18 cellular contexts compared by ENCODE assay signal in the genomic region with DNA sequence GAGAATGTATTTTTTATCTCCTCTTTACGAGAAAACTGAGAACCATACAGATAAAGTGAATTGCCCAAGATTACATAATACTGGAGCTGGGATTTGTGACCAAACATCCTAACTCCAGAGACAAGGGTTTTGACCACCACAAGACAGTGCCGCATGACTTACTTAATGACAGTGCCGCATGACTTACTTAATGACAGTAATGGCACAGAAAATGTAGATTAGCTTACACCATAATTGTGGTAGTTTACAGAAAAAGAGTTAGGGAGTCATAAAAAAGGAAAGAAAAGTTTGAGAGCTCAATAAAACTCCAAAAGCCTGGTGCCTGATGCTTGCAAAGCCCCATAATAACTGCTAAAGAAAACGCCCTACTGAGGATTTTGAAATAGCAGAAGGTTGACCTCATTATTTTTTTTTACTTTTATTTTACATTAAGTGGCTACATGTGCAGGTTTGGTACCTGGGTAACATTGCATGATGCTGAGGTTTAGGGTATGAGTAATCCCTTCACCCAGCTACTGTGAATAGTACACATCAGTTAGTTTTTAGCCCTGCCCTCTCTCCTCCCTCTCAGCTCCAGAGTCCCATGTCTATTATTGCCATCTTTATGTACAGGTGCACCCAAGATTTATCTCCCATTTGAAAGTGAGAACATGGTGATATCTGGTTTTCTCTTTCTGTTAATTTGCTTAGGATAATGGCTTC.
DNase-seq lines count a peak whose midpoint lies in the region; ATAC-seq and TF ChIP-seq lines count a peak whose summit lies in the region.
"Had no signal": no experiment of that assay in that cellular context is flagged by ENCODE, and none has a peak within 500 bp of the region (broad histone marks: within the 10 kb centered on the region; RNA-seq: fewer than 3 reads in every experiment).

No MANE protein-coding gene starts in this region.

- no peak overlapping the region for H3K4me3 ChIP-seq in epithelial cell of esophagus (ENCODE audit: low read length)
- H3K4me3 ChIP-seq: BLaER1, HAP-1, SJCRH30 had no signal

- TF ChIP-seq CTCF in epithelial cell of esophagus (IDR thresholded peaks at IDR 0.05; ENCODE audit: insufficient read depth, low read depth, low read length, missing control alignments) = no peak

- ATAC-seq in GM21528 (IDR thresholded peaks at IDR 0.05; ENCODE audit: low FRiP score, unreplicated experiment) (no peak), HG03457 (IDR thresholded peaks at IDR 0.05; ENCODE audit: unreplicated experiment) (no peak), GM19467 (IDR thresholded peaks at IDR 0.05; ENCODE audit: unreplicated experiment) (no peak)

- TF ChIP-seq RAD21 in Ishikawa (IDR thresholded peaks at IDR 0.05; ENCODE audit: low read depth) = no peak

- DNase-seq in NOMO-1 treated with dmso at 0.1 percent for 144 hours (lab: John Stamatoyannopoulos, UW; ENCODE audit: unreplicated experiment) (peak; percentile 21), epithelial cell of esophagus (ENCODE audit: low read depth) (peak; percentile 35), left kidney (ENCODE audit: low read depth, low spot score) (peak; percentile 59)
- no peak for DNase-seq in stimulated activated CD4-positive, alpha-beta T cell treated with anti-CD3 and anti-CD28 coated beads, Interleukin-4, amount 100 ng/mL, for 24 hours
- DNase-seq: CD4-positive, CD25-positive, alpha-beta regulatory T cell; GOT3; Karpas-422; NCI-H1105 treated with DMSO at 0.1 percent for 48 hours; NCI-H2029; NCI-H524 treated with DMSO at 0.1 percent for 48 hours; NCI-H82 had no signal

- peak; percentile 33; the same call in 1 of the 2 replicates for TF ChIP-seq EP300 in Ishikawa (IDR thresholded peaks at IDR 0.05; ENCODE audit: borderline replicate concordance)

TF ChIP-seq in Ishikawa, 13 proteins besides CTCF, POLR2A, EP300 and RAD21:
- TF ChIP-seq EGR1 (IDR thresholded peaks at IDR 0.05) (no peak), CREB1 (IDR thresholded peaks at IDR 0.05; ENCODE audit: low read depth) (no peak), YY1 (IDR thresholded peaks at IDR 0.05; ENCODE audit: low read depth) (no peak), NFIC (IDR thresholded peaks at IDR 0.05) (no peak), TEAD4 (IDR thresholded peaks at IDR 0.05) (peak; percentile 39; the same call in 1 of the 2 replicates), FOXM1 (IDR thresholded peaks at IDR 0.05; ENCODE audit: borderline replicate concordance, low read depth) (no peak), TCF12 (IDR thresholded peaks at IDR 0.05; ENCODE audit: low read depth) (no peak), CEBPB (IDR thresholded peaks at IDR 0.05) (peak; percentile 26; the same call in 1 of the 2 replicates), TAF1 (IDR thresholded peaks at IDR 0.05; ENCODE audit: low read depth) (no peak)
- TF ChIP-seq, protein P1, sequence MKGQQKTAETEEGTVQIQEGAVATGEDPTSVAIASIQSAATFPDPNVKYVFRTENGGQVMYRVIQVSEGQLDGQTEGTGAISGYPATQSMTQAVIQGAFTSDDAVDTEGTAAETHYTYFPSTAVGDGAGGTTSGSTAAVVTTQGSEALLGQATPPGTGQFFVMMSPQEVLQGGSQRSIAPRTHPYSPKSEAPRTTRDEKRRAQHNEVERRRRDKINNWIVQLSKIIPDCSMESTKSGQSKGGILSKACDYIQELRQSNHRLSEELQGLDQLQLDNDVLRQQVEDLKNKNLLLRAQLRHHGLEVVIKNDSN (IDR thresholded peaks at IDR 0.05) = no peak
- TF ChIP-seq, protein P2, sequence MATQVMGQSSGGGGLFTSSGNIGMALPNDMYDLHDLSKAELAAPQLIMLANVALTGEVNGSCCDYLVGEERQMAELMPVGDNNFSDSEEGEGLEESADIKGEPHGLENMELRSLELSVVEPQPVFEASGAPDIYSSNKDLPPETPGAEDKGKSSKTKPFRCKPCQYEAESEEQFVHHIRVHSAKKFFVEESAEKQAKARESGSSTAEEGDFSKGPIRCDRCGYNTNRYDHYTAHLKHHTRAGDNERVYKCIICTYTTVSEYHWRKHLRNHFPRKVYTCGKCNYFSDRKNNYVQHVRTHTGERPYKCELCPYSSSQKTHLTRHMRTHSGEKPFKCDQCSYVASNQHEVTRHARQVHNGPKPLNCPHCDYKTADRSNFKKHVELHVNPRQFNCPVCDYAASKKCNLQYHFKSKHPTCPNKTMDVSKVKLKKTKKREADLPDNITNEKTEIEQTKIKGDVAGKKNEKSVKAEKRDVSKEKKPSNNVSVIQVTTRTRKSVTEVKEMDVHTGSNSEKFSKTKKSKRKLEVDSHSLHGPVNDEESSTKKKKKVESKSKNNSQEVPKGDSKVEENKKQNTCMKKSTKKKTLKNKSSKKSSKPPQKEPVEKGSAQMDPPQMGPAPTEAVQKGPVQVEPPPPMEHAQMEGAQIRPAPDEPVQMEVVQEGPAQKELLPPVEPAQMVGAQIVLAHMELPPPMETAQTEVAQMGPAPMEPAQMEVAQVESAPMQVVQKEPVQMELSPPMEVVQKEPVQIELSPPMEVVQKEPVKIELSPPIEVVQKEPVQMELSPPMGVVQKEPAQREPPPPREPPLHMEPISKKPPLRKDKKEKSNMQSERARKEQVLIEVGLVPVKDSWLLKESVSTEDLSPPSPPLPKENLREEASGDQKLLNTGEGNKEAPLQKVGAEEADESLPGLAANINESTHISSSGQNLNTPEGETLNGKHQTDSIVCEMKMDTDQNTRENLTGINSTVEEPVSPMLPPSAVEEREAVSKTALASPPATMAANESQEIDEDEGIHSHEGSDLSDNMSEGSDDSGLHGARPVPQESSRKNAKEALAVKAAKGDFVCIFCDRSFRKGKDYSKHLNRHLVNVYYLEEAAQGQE (IDR thresholded peaks at IDR 0.05; ENCODE audit: low read depth) = no peak
- TF ChIP-seq, protein P3, sequence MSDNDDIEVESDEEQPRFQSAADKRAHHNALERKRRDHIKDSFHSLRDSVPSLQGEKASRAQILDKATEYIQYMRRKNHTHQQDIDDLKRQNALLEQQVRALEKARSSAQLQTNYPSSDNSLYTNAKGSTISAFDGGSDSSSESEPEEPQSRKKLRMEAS (IDR thresholded peaks at IDR 0.05) = no peak
